Comparison of ENCODE assay signal across 35 cellular contexts in the genomic region with DNA sequence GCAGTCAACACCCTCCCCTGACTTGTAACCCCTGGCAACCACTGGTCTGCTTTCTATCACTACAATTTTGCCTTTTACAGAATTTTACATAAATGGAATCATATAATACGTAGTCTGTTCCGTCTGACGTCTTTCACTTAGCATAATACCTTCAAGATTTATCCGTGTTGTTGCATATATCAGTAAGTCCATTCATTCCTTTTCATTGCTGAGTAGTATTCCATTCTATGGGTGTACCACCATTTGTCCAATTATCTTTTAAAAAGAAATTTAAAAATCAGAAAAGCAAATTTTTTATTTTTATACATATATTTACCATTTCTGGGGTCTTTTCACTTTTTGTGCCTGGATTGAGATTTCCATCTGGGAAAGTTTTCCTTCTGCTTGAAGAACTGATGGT.
"Had no signal": no experiment of that assay in that cellular context is flagged by ENCODE, and none has a peak within 500 bp of the region (broad histone marks: within the 10 kb centered on the region; RNA-seq: fewer than 3 reads in every experiment).

No MANE protein-coding gene starts in this region.

- H3K36me3 ChIP-seq: MG63 had no signal

- H3K4me3 ChIP-seq: MG63 had no signal

- DNase-seq: Kasumi-1, MG63, MM.1S, MV-4-11, NCI-H1048, NCI-H1092, NCI-H1092 treated with DMSO at 0.1 percent for 48 hours, NCI-H1105, NCI-H1105 treated with DMSO at 0.1 percent for 48 hours, NCI-H1417, NCI-H1417 treated with DMSO at 0.1 percent for 48 hours, NCI-H1436, NCI-H1436 treated with DMSO at 0.1 percent for 48 hours, NCI-H146, NCI-H1694, NCI-H1694 treated with DMSO at 0.1 percent for 48 hours, NCI-H187, NCI-H187 treated with DMSO at 0.1 percent for 48 hours, NCI-H1930, NCI-H2029, NCI-H2029 treated with DMSO at 0.1 percent for 48 hours, NCI-H2081, NCI-H2081 treated with DMSO at 0.1 percent for 48 hours, NCI-H2107, NCI-H2171, NCI-H2171 treated with DMSO at 0.1 percent for 48 hours, NCI-H2227 treated with DMSO at 0.1 percent for 48 hours, NCI-H226, NCI-H345, NCI-H446, NCI-H446 treated with DMSO at 0.1 percent for 48 hours, NCI-H510A, NCI-H510A treated with DMSO at 0.1 percent for 48 hours, NCI-H524, NCI-H524 treated with DMSO at 0.1 percent for 48 hours had no signal

- H3K9me3 ChIP-seq: MG63 had no signal
